Comparison of ENCODE assay signal across 8 cellular contexts in genomic region chr11:64878494-64879225, GRCh38. TPM values are rescaled to one million over a fixed set of nuclear protein-coding genes. Genes with fewer than 3 reads are reported as not detected.
A peak's percentile ranks its signal among the peaks of the same experiment; 100 is the strongest.
DNase-seq lines count a peak whose midpoint lies in the region; ATAC-seq and TF ChIP-seq lines count a peak whose summit lies in the region.

Gene EHD1 (minus strand): TSS chr11:64878621. CDS start chr11:64878464, 157 bp downstream.

- TF ChIP-seq CTCF in LNCAP (IDR thresholded peaks at IDR 0.05): peak; percentile 71
- TF ChIP-seq CTCF in fibroblast of mammary gland (conservative IDR thresholded peaks at IDR 0.05; ENCODE audit: control insufficient read depth, insufficient read depth, low read depth, low read length): no peak
- peak; percentile 28 for TF ChIP-seq CTCF in natural killer cell (IDR thresholded peaks at IDR 0.05)

- H3K4me3 Mint-ChIP-seq in activated T-helper 17 cell treated with anti-CD3 and anti-CD28 coated beads, Interleukin-2, amount 50 U/mL, for 72 hours: peak within 1 kb of the TSS; percentile 99
- H3K4me3 Mint-ChIP-seq in natural killer cell: peak within 1 kb of the TSS; percentile 98

- peak within 1 kb of the TSS; percentile 95 for H3K4me3 ChIP-seq in fibroblast of mammary gland (ENCODE audit: control insufficient read depth, low read depth, low read length)

- peak; percentile 75 for ATAC-seq in activated T-helper 17 cell treated with anti-CD3 and anti-CD28 coated beads, Interleukin-2, amount 50 U/mL, for 72 hours (replicated peaks)
- ATAC-seq in natural killer cell: peak; percentile 82 to 94 (median 83)

- H3K36me3 Mint-ChIP-seq in activated T-helper 17 cell treated with anti-CD3 and anti-CD28 coated beads, Interleukin-2, amount 50 U/mL, for 72 hours (ENCODE audit: low read depth): peaks cover 46% of the 10 kb centered on the region
- no peaks in the 10 kb centered on the region for H3K36me3 Mint-ChIP-seq in natural killer cell

- no peaks in the 10 kb centered on the region for H3K9me3 Mint-ChIP-seq in activated T-helper 17 cell treated with anti-CD3 and anti-CD28 coated beads, Interleukin-2, amount 50 U/mL, for 72 hours
- H3K9me3 Mint-ChIP-seq in natural killer cell: no peaks in the 10 kb centered on the region

- peak; percentile 97 for DNase-seq in EL
- DNase-seq in GOT3 (lab: John Stamatoyannopoulos, UW): peak; percentile 82
- DNase-seq in RPMI8226: peak; percentile 100
- DNase-seq in fibroblast of mammary gland (ENCODE audit: low read depth): peak; percentile 94
- DNase-seq in natural killer cell: peak; percentile 99
- peak; percentile 99 for DNase-seq in stimulated activated naive CD4-positive, alpha-beta T cell treated with Interleukin-2 at 50 U/mL for 16 hours (lab: John Stamatoyannopoulos, UW)

- no peaks in the 10 kb centered on the region for H3K27me3 Mint-ChIP-seq in activated T-helper 17 cell treated with anti-CD3 and anti-CD28 coated beads, Interleukin-2, amount 50 U/mL, for 72 hours
- no peaks in the 10 kb centered on the region for H3K27me3 Mint-ChIP-seq in natural killer cell (ENCODE audit: low read depth in 2 of 2)

- intact Hi-C loops in natural killer cell (cut with micrococcal nuclease): loop anchor here (1.0 to 2.0 kb wide), 3 partner anchors 8 to 100 kb away; partner anchors contain the start of gene SF1

- peak within 1 kb of the TSS; percentile 89 for H3K27ac Mint-ChIP-seq in activated T-helper 17 cell treated with anti-CD3 and anti-CD28 coated beads, Interleukin-2, amount 50 U/mL, for 72 hours
- H3K27ac Mint-ChIP-seq in natural killer cell: peak within 1 kb of the TSS; percentile 95

- H3K4me1 Mint-ChIP-seq in activated T-helper 17 cell treated with anti-CD3 and anti-CD28 coated beads, Interleukin-2, amount 50 U/mL, for 72 hours: peaks cover 44% of the 10 kb centered on the region
- H3K4me1 Mint-ChIP-seq in natural killer cell: peaks cover 52 to 69% of the 10 kb centered on the region in 2 donors

RNA-seq across cellular contexts. Expression of gene EHD1, which starts in this region (rescaled TPM):
- total RNA-seq in activated T-helper 17 cell treated with anti-CD3 and anti-CD28 coated beads, Interleukin-2, amount 50 U/mL, for 72 hours: 100 to 1,000 TPM in 1 of 2 donors, 10 to 100 TPM in 1; 96.5 to 107 TPM
- 100 to 1,000 TPM; 218 to 246 (median 225) TPM for total RNA-seq in natural killer cell

Comparison
In these comparisons a context has a peak if more than half of its experiments do, and no peak if none do; other contexts are left out.
1. Peak in every context shown above with its lines: DNase-seq, ATAC-seq and H3K4me3 ChIP-seq.